8 cellular contexts compared by ENCODE assay signal in the genomic region with DNA sequence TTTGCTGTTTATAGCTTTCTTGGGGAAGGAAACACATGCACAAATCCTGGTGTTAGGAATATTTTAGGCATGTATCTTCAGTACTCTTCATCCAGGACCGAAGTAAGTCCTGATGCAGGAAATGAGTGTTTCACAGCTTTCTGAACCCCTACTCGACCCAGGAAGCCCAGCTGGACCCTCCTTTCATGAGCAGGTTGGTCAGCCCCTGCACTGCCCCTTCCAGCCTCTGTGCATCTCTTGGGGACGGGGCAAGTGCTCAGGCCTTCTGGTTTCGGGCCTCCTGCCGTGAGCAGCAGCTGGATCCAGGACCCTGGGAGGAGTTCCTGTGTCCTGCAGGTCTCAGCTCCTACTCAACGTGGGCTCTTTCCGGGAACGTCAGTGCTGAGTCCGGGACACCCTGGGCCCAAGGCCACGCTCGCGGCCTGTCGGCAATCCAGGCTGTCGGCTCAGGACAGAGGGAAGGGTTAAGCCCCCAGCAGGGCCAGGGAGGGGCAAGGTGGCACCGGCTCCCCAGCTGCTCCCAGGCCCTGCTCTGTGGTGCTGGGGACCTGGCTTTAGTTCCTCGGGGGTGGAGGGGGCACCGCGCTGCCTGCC. TPM values are rescaled to one million over a fixed set of nuclear protein-coding genes. Genes with fewer than 3 reads are reported as not detected.
DNase-seq lines count a peak whose midpoint lies in the region; ATAC-seq and TF ChIP-seq lines count a peak whose summit lies in the region.
"Not testable (repeated sequence)": the region's sequence is repeated elsewhere in the genome, so short reads cannot be mapped to it uniquely, and the experiment has no call there.

No MANE protein-coding gene starts in this region.

- peaks cover 0 to 15% (median 1%) of the 10 kb centered on the region in 45 donors for H3K27me3 ChIP-seq in dorsolateral prefrontal cortex
- H3K27me3 ChIP-seq in mucosa of rectum (ENCODE audit: control insufficient read depth in 2 of 2, insufficient read depth in 2 of 2, low read length in 2 of 2); gastrocnemius medialis; vagina: not testable (repeated sequence)

- H3K36me3 Mint-ChIP-seq in activated naive CD4-positive, alpha-beta T cell treated with anti-CD3 and anti-CD28 coated beads, Interleukin-2, amount 10 ng/mL, durations not matched to agents 7 days and 5 days = peaks cover 32% of the 10 kb centered on the region

- H3K27ac Mint-ChIP-seq in activated naive CD4-positive, alpha-beta T cell treated with anti-CD3 and anti-CD28 coated beads, Interleukin-2, amount 10 ng/mL, durations not matched to agents 7 days and 5 days = peak overlapping the region; percentile 95

- H3K4me3 ChIP-seq in GM12865 (ENCODE audit: low read depth, low read length) (peak overlapping the region; percentile 64), dorsolateral prefrontal cortex (peak overlapping the region in 55 of 59 donors; percentile 0 to 64 (median 40)), mucosa of rectum (ENCODE audit: low read length in 2 of 2) (peak overlapping the region; percentile 46 to 69), gastrocnemius medialis (peak overlapping the region; percentile 51 to 58 (median 54)), vagina (peak overlapping the region; percentile 47 to 57)

- H3K27ac ChIP-seq in RWPE1 (peak overlapping the region; percentile 91), dorsolateral prefrontal cortex (peak overlapping the region in 48 of 59 donors; percentile 5 to 89 (median 70)), mucosa of rectum (ENCODE audit: low read depth in 2 of 2, low read length in 2 of 2) (peak overlapping the region; percentile 21 to 45), gastrocnemius medialis (peak overlapping the region; percentile 74 to 88 (median 78)), vagina (peak overlapping the region; percentile 89)

- H3K9ac ChIP-seq in mucosa of rectum (ENCODE audit: low read depth in 1 of 2, low read length in 2 of 2) = peak overlapping the region; percentile 52 to 56

- TF ChIP-seq POLR2A in gastrocnemius medialis (IDR thresholded peaks at IDR 0.05); vagina (IDR thresholded peaks at IDR 0.05): not testable (repeated sequence)

- CTCF ChIA-PET in RWPE1 (lab: Yijun Ruan, JAX) = not testable (repeated sequence)
- CTCF ChIA-PET in activated naive CD4-positive, alpha-beta T cell treated with anti-CD3 and anti-CD28 coated beads, Interleukin-2, amount 10 ng/mL, durations not matched to agents 7 days and 5 days (lab: Charles Lee) = interaction anchor here (1.2 to 1.3 kb wide), 2 partner anchors 9 to 103 kb away, joined by 3 to 6 read pairs; partner anchors contain the start of genes BET1L and RIC8A

- in situ Hi-C loops in gastrocnemius medialis (cut with MboI; ENCODE audit: low sequenced_read_pairs in 4 of 4) = loop anchor here in 2 of 4 donors (5.0 to 10.0 kb wide), 2 partner anchors 42 to 45 kb away; no protein-coding TSS in a partner anchor

- not testable (repeated sequence) for H3K9me3 Mint-ChIP-seq in activated naive CD4-positive, alpha-beta T cell treated with anti-CD3 and anti-CD28 coated beads, Interleukin-2, amount 10 ng/mL, durations not matched to agents 7 days and 5 days

- POLR2A ChIA-PET in RWPE1 (lab: Yijun Ruan, JAX; ENCODE audit: low non-redundant PET) = not testable (repeated sequence)

- DNase-seq in GM12865 (ENCODE audit: low read depth); RWPE1 (ENCODE audit: low spot score); activated naive CD4-positive, alpha-beta T cell treated with anti-CD3 and anti-CD28 coated beads, Interleukin-2, amount 10 ng/mL, durations not matched to agents 7 days and 5 days; dorsolateral prefrontal cortex; left ventricle myocardium superior; gastrocnemius medialis; vagina (ENCODE audit: extremely low spot score in 2 of 2): not testable (repeated sequence)

- intact Hi-C loops in dorsolateral prefrontal cortex (cut with DNase I); left ventricle myocardium superior (cut with micrococcal nuclease): not testable (repeated sequence)
- intact Hi-C loops in gastrocnemius medialis (cut with DNase I; ENCODE audit: low total_unique reads) (loop anchor here (5.0 kb wide), 1 partner anchor 47 kb away; no protein-coding TSS in a partner anchor), vagina (cut with DNase I) (loop anchor here (5.0 kb wide), 1 partner anchor 47 kb away; no protein-coding TSS in a partner anchor)

- not testable (repeated sequence) for H3K36me3 ChIP-seq in mucosa of rectum (ENCODE audit: control insufficient read depth in 2 of 2, insufficient read depth in 2 of 2, low read length in 2 of 2); gastrocnemius medialis; vagina

- peak overlapping the region; percentile 90 for H3K4me3 Mint-ChIP-seq in activated naive CD4-positive, alpha-beta T cell treated with anti-CD3 and anti-CD28 coated beads, Interleukin-2, amount 10 ng/mL, durations not matched to agents 7 days and 5 days

- not testable (repeated sequence) for H3K9me3 ChIP-seq in mucosa of rectum (ENCODE audit: control insufficient read depth in 2 of 2, low read length in 2 of 2); gastrocnemius medialis; vagina

- not testable (repeated sequence) for TF ChIP-seq CTCF in GM12865 (IDR thresholded peaks at IDR 0.05; ENCODE audit: insufficient read depth, low read depth, low read length, missing control alignments); RWPE1 (conservative IDR thresholded peaks at IDR 0.05; ENCODE audit: low read depth); dorsolateral prefrontal cortex (IDR thresholded peaks at IDR 0.05 in 54 of 56, conservative IDR thresholded peaks at IDR 0.05 in 2 of 56; ENCODE audit: low read depth in 1 of 56, partially characterized antibody in 56 of 56); gastrocnemius medialis (IDR thresholded peaks at IDR 0.05 in 4 of 5, conservative IDR thresholded peaks at IDR 0.05 in 1 of 5); vagina (IDR thresholded peaks at IDR 0.05)

- H3K4me1 ChIP-seq in mucosa of rectum (ENCODE audit: control insufficient read depth in 2 of 2, insufficient read depth in 2 of 2, low read length in 2 of 2) = peaks cover 24 to 43% of the 10 kb centered on the region in 2 donors
- H3K4me1 ChIP-seq in gastrocnemius medialis = peaks cover 7 to 18% of the 10 kb centered on the region in 2 donors
- H3K4me1 ChIP-seq in vagina = peaks cover 41% of the 10 kb centered on the region

- H3K4me1 Mint-ChIP-seq in activated naive CD4-positive, alpha-beta T cell treated with anti-CD3 and anti-CD28 coated beads, Interleukin-2, amount 10 ng/mL, durations not matched to agents 7 days and 5 days = peaks cover 47% of the 10 kb centered on the region

- peak; percentile 8 for ATAC-seq in left ventricle myocardium superior
- not testable (repeated sequence) for ATAC-seq in gastrocnemius medialis

- not testable (repeated sequence) for H3K27me3 Mint-ChIP-seq in activated naive CD4-positive, alpha-beta T cell treated with anti-CD3 and anti-CD28 coated beads, Interleukin-2, amount 10 ng/mL, durations not matched to agents 7 days and 5 days

RNA-seq across cellular contexts. Expression of gene IFITM2, which starts 2.5 kb away (rescaled TPM):
- total RNA-seq in dorsolateral prefrontal cortex = 100 to 1,000 TPM in 70 of 120 experiments, 10 to 100 TPM in 50; 21.6 to 340 (median 114) TPM
- total RNA-seq in left ventricle myocardium superior = 200 TPM
- total RNA-seq in gastrocnemius medialis = 10 to 100 TPM; 37.8 to 80.9 (median 44.9) TPM
- 780 TPM for total RNA-seq in vagina

RNA-seq across cellular contexts. Expression of gene IFITM1, which starts 3.8 kb away (rescaled TPM):
- total RNA-seq in dorsolateral prefrontal cortex = 100 to 1,000 TPM in 23 of 120 experiments, 10 to 100 TPM in 97; 19.2 to 217 (median 70.2) TPM
- total RNA-seq in left ventricle myocardium superior = 101 TPM
- 100 to 1,000 TPM in 1 of 4 donors, 10 to 100 TPM in 3; 47.8 to 103 (median 80.5) TPM for total RNA-seq in gastrocnemius medialis
- 379 TPM for total RNA-seq in vagina

RNA-seq across cellular contexts. Expression of gene IFITM3, which starts 10.6 kb away (rescaled TPM):
- total RNA-seq in dorsolateral prefrontal cortex (100 to 1,000 TPM in 115 of 120 experiments, 10 to 100 TPM in 5; 78.3 to 905 (median 216) TPM), left ventricle myocardium superior (259 TPM), gastrocnemius medialis (10 to 100 TPM; 46.3 to 83.6 (median 63.2) TPM), vagina (908 TPM)

RNA-seq across cellular contexts. Expression of gene IFITM5, which starts 10.8 kb away (rescaled TPM):
- total RNA-seq in dorsolateral prefrontal cortex = under 1 TPM in 1 of 120 experiments, not detected in 119; 0.76 TPM
- total RNA-seq in left ventricle myocardium superior = not detected
- total RNA-seq in gastrocnemius medialis = not detected
- total RNA-seq in vagina = not detected

RNA-seq across cellular contexts. Expression of gene PGGHG, which starts 21.1 kb away (rescaled TPM):
- total RNA-seq in dorsolateral prefrontal cortex = 10 to 100 TPM in 62 of 120 experiments, 1 to 10 TPM in 58; 2.7 to 23.2 (median 10.1) TPM
- total RNA-seq in left ventricle myocardium superior = 7.2 TPM
- 1 to 10 TPM in 3 of 4 donors, under 1 TPM in 1; 0.98 to 3.4 (median 2.7) TPM for total RNA-seq in gastrocnemius medialis
- 46.7 TPM for total RNA-seq in vagina

Comparison
In these comparisons a context has a peak if more than half of its experiments do, and no peak if none do; other contexts are left out.
1. H3K27ac ChIP-seq: peak in every context shown above with its lines; median percentile 91 in RWPE1; 89 in vagina; 78 in gastrocnemius medialis; 70 in dorsolateral prefrontal cortex; 33 in mucosa of rectum.